In genomic region chr4:180333156-180333555, GRCh38 we compare ENCODE assay signal across 20 cellular contexts.
"Had no signal": no experiment of that assay in that cellular context is flagged by ENCODE, and none has a peak within 500 bp of the region (broad histone marks: within the 10 kb centered on the region; RNA-seq: fewer than 3 reads in every experiment).

No MANE protein-coding gene starts in this region.

- ATAC-seq: esophagus mucosa, heart right ventricle, left lung, lower lobe of right lung, pancreas, right cardiac atrium had no signal

- H3K4me3 Mint-ChIP-seq: endodermal cell, naive B cell, nephron had no signal

- H3K27me3 ChIP-seq: colonic mucosa, heart right ventricle, left lung, pancreas had no signal

- H3K4me3 ChIP-seq: colonic mucosa, heart right ventricle, left lung, lower lobe of right lung, pancreas had no signal

- H3K27ac Mint-ChIP-seq: endodermal cell, nephron, progenitor cell of endocrine pancreas had no signal

- H3K27me3 Mint-ChIP-seq: naive B cell, progenitor cell of endocrine pancreas had no signal

- H3K36me3 Mint-ChIP-seq: naive B cell had no signal

- H3K27ac ChIP-seq: colonic mucosa, heart right ventricle, left lung, lower lobe of right lung, pancreas had no signal

- H3K36me3 ChIP-seq: colonic mucosa, heart right ventricle, left lung, lower lobe of right lung, pancreas had no signal

- H3K9me3 ChIP-seq: colonic mucosa, heart right ventricle, left lung, lower lobe of right lung, pancreas had no signal

- FAIRE-seq: frontal cortex, islet of Langerhans, pancreas, small intestine had no signal

- H3K9me3 Mint-ChIP-seq: endodermal cell, naive B cell, nephron had no signal

- H3K4me1 ChIP-seq: colonic mucosa, heart right ventricle, left lung, lower lobe of right lung, pancreas had no signal

- DNase-seq: colonic mucosa; effector CD4-positive, alpha-beta T cell; endodermal cell; heart right ventricle; left lung; lower lobe of right lung; mesendoderm; naive B cell; occipital lobe; pancreas; right cardiac atrium; small intestine; stimulated activated CD4-positive, alpha-beta T cell treated with anti-CD3 and anti-CD28 coated beads, Interleukin-12 subunit alpha, Interleukin-12 subunit beta, amount 100 ng/mL, for 4 hours; stimulated activated naive CD4-positive, alpha-beta T cell treated with Interleukin-2 at 50 U/mL for 16 hours; trophoblast cell had no signal

- H3K4me1 Mint-ChIP-seq: endodermal cell, nephron had no signal
